8 cellular contexts compared by ENCODE assay signal in genomic region chr12:26832817-26833691, GRCh38. TPM values are rescaled to one million over a fixed set of nuclear protein-coding genes. Genes with fewer than 3 reads are reported as not detected.
A peak's percentile ranks its signal among the peaks of the same experiment; 100 is the strongest.
DNase-seq lines count a peak whose midpoint lies in the region; ATAC-seq and TF ChIP-seq lines count a peak whose summit lies in the region.

Gene ITPR2 (minus strand): TSS chr12:26833194. CDS start chr12:26832781, 413 bp downstream.

- DNase-seq in AG08395 (ENCODE audit: low spot score), result peak; percentile 97
- DNase-seq in NCI-H2171 treated with DMSO at 0.1 percent for 48 hours (lab: John Stamatoyannopoulos, UW), result peak; percentile 88
- DNase-seq in WTC11 (ENCODE audit: low spot score), result peak; percentile 93
- peak; percentile 90 to 94 for DNase-seq in cardiac fibroblast (ENCODE audit: low read depth in 2 of 2)
- DNase-seq in inferior parietal cortex (ENCODE audit: extremely low spot score), result peak; percentile 72
- DNase-seq in stimulated activated CD4-positive, alpha-beta T cell treated with anti-CD3 and anti-CD28 coated beads, Interleukin-12 subunit alpha, Interleukin-12 subunit beta, amount 100 ng/mL, for 4 hours, result peak; percentile 94

- H3K4me3 Mint-ChIP-seq in WTC11, result peak within 1 kb of the TSS; percentile 91

- ATAC-seq in GM18861 (IDR thresholded peaks at IDR 0.05; ENCODE audit: unreplicated experiment) (peak; percentile 61), HG03095 (IDR thresholded peaks at IDR 0.05; ENCODE audit: unreplicated experiment) (peak; percentile 71), WTC11 (peak; percentile 88)

- peaks cover 1% of the 10 kb centered on the region for H3K9me3 Mint-ChIP-seq in WTC11

- CTCF ChIA-PET in WTC11 (lab: Charles Lee), result interaction anchor here (0.5 to 3.8 kb wide), 10 partner anchors 10 to 204 kb away, joined by 3 to 24 read pairs (median 4); no protein-coding TSS in a partner anchor

- peak within 1 kb of the TSS; percentile 90 for H3K27ac Mint-ChIP-seq in WTC11

- H3K36me3 Mint-ChIP-seq in WTC11, result peaks cover under 1% of the 10 kb centered on the region

- no peak for TF ChIP-seq CTCF in WTC11 (IDR thresholded peaks at IDR 0.05)
- TF ChIP-seq CTCF in cardiac fibroblast (IDR thresholded peaks at IDR 0.05; ENCODE audit: low read depth, low read length), result peak; percentile 1

- peak within 1 kb of the TSS; percentile 87 to 93 for H3K4me3 ChIP-seq in cardiac fibroblast (replicated peaks in 1 of 2; ENCODE audit: low read depth in 2 of 2, low read length in 2 of 2)

- H3K27me3 Mint-ChIP-seq in WTC11 (ENCODE audit: low read depth), result no peaks in the 10 kb centered on the region; the same call in 1 of the 2 replicates

- POLR2A ChIA-PET in WTC11 (lab: Charles Lee), result interaction anchor here (0.6 to 1.3 kb wide), 3 partner anchors 10 to 1884 kb away, joined by 3 read pairs; partner anchors contain the start of gene BCAT1

- H3K4me1 Mint-ChIP-seq in WTC11, result peaks cover 38% of the 10 kb centered on the region

TF ChIP-seq in WTC11, 78 proteins besides CTCF, POLR2A, EP300 and RAD21 (continues in another document):
- TF ChIP-seq RELA (CRISPR knock-in tag; IDR thresholded peaks at IDR 0.05; ENCODE audit: borderline replicate concordance) (no peak), ZBTB21 (CRISPR knock-in tag; IDR thresholded peaks at IDR 0.05; ENCODE audit: borderline replicate concordance) (0 out of 2 replicates have a peak, but pooled peaks have one; percentile 33), TEAD1 (CRISPR knock-in tag; IDR thresholded peaks at IDR 0.05) (no peak), ZSCAN18 (CRISPR knock-in tag; IDR thresholded peaks at IDR 0.05) (no peak), FOXP1 (CRISPR knock-in tag; IDR thresholded peaks at IDR 0.05; ENCODE audit: borderline replicate concordance) (peak; percentile 57; the same call in 1 of the 2 replicates), CDX4 (CRISPR knock-in tag; IDR thresholded peaks at IDR 0.05; ENCODE audit: borderline replicate concordance) (no peak), IRF2 (CRISPR knock-in tag; IDR thresholded peaks at IDR 0.05; ENCODE audit: borderline replicate concordance, low read depth) (no peak), ERG (CRISPR knock-in tag; IDR thresholded peaks at IDR 0.05) (no peak), PREB (CRISPR knock-in tag; IDR thresholded peaks at IDR 0.05; ENCODE audit: borderline replicate concordance) (0 out of 2 replicates have a peak, but pooled peaks have one; percentile 44), PRRX2 (CRISPR knock-in tag; IDR thresholded peaks at IDR 0.05) (no peak), MLX (CRISPR knock-in tag; IDR thresholded peaks at IDR 0.05) (no peak), NFATC4 (CRISPR knock-in tag; IDR thresholded peaks at IDR 0.05) (no peak), ZNF671 (CRISPR knock-in tag; IDR thresholded peaks at IDR 0.05) (no peak), MYBL2 (CRISPR knock-in tag; IDR thresholded peaks at IDR 0.05) (no peak), ATF3 (CRISPR knock-in tag; conservative IDR thresholded peaks at IDR 0.05) (no peak), AR (CRISPR knock-in tag; IDR thresholded peaks at IDR 0.05) (no peak), GABPB1 (CRISPR knock-in tag; IDR thresholded peaks at IDR 0.05) (peak; percentile 59; the same call in 1 of the 2 replicates), TEAD4 (CRISPR knock-in tag; IDR thresholded peaks at IDR 0.05) (no peak), ZNF219 (CRISPR knock-in tag; IDR thresholded peaks at IDR 0.05; ENCODE audit: borderline replicate concordance) (peak; percentile 5; the same call in 1 of the 2 replicates), SP1 (CRISPR knock-in tag; conservative IDR thresholded peaks at IDR 0.05) (no peak; the same call in 1 of the 2 replicates), ZNF423 (CRISPR knock-in tag; IDR thresholded peaks at IDR 0.05) (peak; percentile 91), E2F4 (CRISPR knock-in tag; IDR thresholded peaks at IDR 0.05; ENCODE audit: borderline replicate concordance, low read depth) (no peak), NFYB (CRISPR knock-in tag; conservative IDR thresholded peaks at IDR 0.05; ENCODE audit: low read depth) (peak; percentile 75), EMX1 (CRISPR knock-in tag; IDR thresholded peaks at IDR 0.05) (no peak), TCF7 (CRISPR knock-in tag; IDR thresholded peaks at IDR 0.05; ENCODE audit: low read depth) (no peak), SMAD4 (CRISPR knock-in tag; IDR thresholded peaks at IDR 0.05) (no peak)

RNA-seq across cellular contexts. Expression of gene ITPR2, which starts in this region (rescaled TPM):
- 32.2 to 50.7 TPM (median 34.2 TPM) in 3 replicates for total RNA-seq in WTC11 (2021)

Comparison
In these comparisons a context has a peak if more than half of its experiments do, and no peak if none do; other contexts are left out.
1. Peak in every context shown above with its lines: DNase-seq, ATAC-seq and H3K4me3 ChIP-seq.